Comparison of ENCODE assay signal across 19 cellular contexts in genomic region chr4:68416591-68416990, GRCh38. TPM values are rescaled to one million over a fixed set of nuclear protein-coding genes. Genes with fewer than 3 reads are reported as not detected.
DNase-seq lines count a peak whose midpoint lies in the region; ATAC-seq and TF ChIP-seq lines count a peak whose summit lies in the region.
"Had no signal": no experiment of that assay in that cellular context is flagged by ENCODE, and none has a peak within 500 bp of the region (broad histone marks: within the 10 kb centered on the region; RNA-seq: fewer than 3 reads in every experiment).

No MANE protein-coding gene starts in this region.

- WGBS in GM23248 (ENCODE audit: low coverage in 1 of 2, low lambda C conversion rate in 2 of 2, missing lambda C conversion rate in 2 of 2), 2 experiments = 55 to 60% methylated on average over 3 of the region's 3 CpGs

- peaks cover 0 to 8% (median under 1%) of the 10 kb centered on the region in 9 donors for H3K9me3 Mint-ChIP-seq in naive thymus-derived CD8-positive, alpha-beta T cell

- no peak overlapping the region for H3K27ac Mint-ChIP-seq in naive thymus-derived CD8-positive, alpha-beta T cell

- H3K27me3 Mint-ChIP-seq in naive thymus-derived CD8-positive, alpha-beta T cell = peaks cover 0 to 2% (median 0%) of the 10 kb centered on the region in 5 donors

- CTCF ChIA-PET in RWPE1 (lab: Yijun Ruan, JAX) = no interaction called here

- in situ Hi-C loops in GM23248 (cut with MboI) = no loop called here

- TF ChIP-seq CTCF in RWPE1 (conservative IDR thresholded peaks at IDR 0.05; ENCODE audit: low read depth) = no peak

- peaks cover 0 to under 1% (median 0%) of the 10 kb centered on the region in 3 donors for H3K36me3 Mint-ChIP-seq in naive thymus-derived CD8-positive, alpha-beta T cell

- no peak overlapping the region for H2AFZ ChIP-seq in GM23248

- POLR2A ChIA-PET in RWPE1 (lab: Yijun Ruan, JAX; ENCODE audit: low non-redundant PET) = no interaction called here
- POLR2A ChIA-PET in naive thymus-derived CD8-positive, alpha-beta T cell (lab: Charles Lee) = no interaction called here

- no peaks in the 10 kb centered on the region for H3K4me1 Mint-ChIP-seq in naive thymus-derived CD8-positive, alpha-beta T cell

- H3K4me3 ChIP-seq in GM23248 = no peak overlapping the region
- H3K4me3 ChIP-seq: A549 had no signal

- no peaks in the 10 kb centered on the region for H3K36me3 ChIP-seq in GM23248 (ENCODE audit: low read depth)

- ATAC-seq in HG02885 (IDR thresholded peaks at IDR 0.05; ENCODE audit: poor library complexity, unreplicated experiment) (no peak), HG02763 (IDR thresholded peaks at IDR 0.05; ENCODE audit: unreplicated experiment) (no peak)
- ATAC-seq in naive thymus-derived CD8-positive, alpha-beta T cell = no peak
- ATAC-seq: A549 had no signal

- H3K4me3 Mint-ChIP-seq in naive thymus-derived CD8-positive, alpha-beta T cell = no peak overlapping the region
- H3K4me3 Mint-ChIP-seq: H9 had no signal

- no peaks in the 10 kb centered on the region for H3K9me2 ChIP-seq in GM23248 (ENCODE audit: insufficient read depth)
- H3K9me2 ChIP-seq: SK-N-SH had no signal

- no peaks in the 10 kb centered on the region for H4K20me1 ChIP-seq in GM23248 (ENCODE audit: insufficient read depth)

- H3K9me3 ChIP-seq in GM23248 (ENCODE audit: low read depth) = no peaks in the 10 kb centered on the region
- H3K9me3 ChIP-seq: A549, SK-N-SH had no signal

- H3K4me1 ChIP-seq in GM23248 (ENCODE audit: insufficient read depth) = no peaks in the 10 kb centered on the region
- H3K4me1 ChIP-seq: A549 had no signal

- no peak overlapping the region for H3K9ac ChIP-seq in GM23248
- H3K9ac ChIP-seq: SK-N-SH had no signal

- no peak overlapping the region for H3K27ac ChIP-seq in GM23248
- H3K27ac ChIP-seq in RWPE1 = no peak overlapping the region
- peak overlapping the region; percentile 59 for H3K27ac ChIP-seq in epithelial cell of prostate
- H3K27ac ChIP-seq: A549, C4-2B had no signal

- H3K79me2 ChIP-seq in GM23248 (ENCODE audit: insufficient read depth) = no peaks in the 10 kb centered on the region

- H3K4me2 ChIP-seq in GM23248 (ENCODE audit: unreplicated experiment) = no peak overlapping the region
- H3K4me2 ChIP-seq: A549, SK-N-SH had no signal

- peak; percentile 14 for DNase-seq in GM23248
- peak; percentile 59 for DNase-seq in RWPE1 (ENCODE audit: low spot score)
- DNase-seq in epithelial cell of prostate (ENCODE audit: low read depth, low spot score) = peak; percentile 45
- DNase-seq in renal cortical epithelial cell (ENCODE audit: low read depth) = peak; percentile 11
- DNase-seq in kidney tubule cell (ENCODE audit: low spot score) = no peak
- DNase-seq in naive thymus-derived CD8-positive, alpha-beta T cell = no peak
- DNase-seq: DMS 273 treated with DMSO at 0.1 percent for 48 hours, GF-D8, H9, NCI-H1436, NCI-H2029, NCI-H510A treated with DMSO at 0.1 percent for 48 hours, NCI-H82, Right ventricle myocardium superior, SK-N-SH had no signal

- no peaks in the 10 kb centered on the region for H3K27me3 ChIP-seq in GM23248 (replicated peaks; ENCODE audit: insufficient read depth)

- no peaks in the 10 kb centered on the region for H3F3A ChIP-seq in GM23248 (ENCODE audit: insufficient read depth)

RNA-seq across cellular contexts. Expression of gene TMPRSS11E, which starts 30.7 kb away (rescaled TPM):
- total RNA-seq in GM23248 (2014; rRNA removed; shearing (Covaris generic)) = not detected in 2 replicates
- polyA plus RNA-seq in GM23248 (2016; fragmentation: Nextera tagmentation; extraction: Ambion mirVana) = not detected in 2 replicates
- 2.4 TPM in 1 of 2 replicates, not detected in the other for total RNA-seq in renal cortical epithelial cell
- not detected for total RNA-seq in naive thymus-derived CD8-positive, alpha-beta T cell
- under 1 TPM in 1 of 3 donors, not detected in 2; 0.40 TPM for polyA plus RNA-seq in naive thymus-derived CD8-positive, alpha-beta T cell
- total RNA-seq: Right ventricle myocardium superior had no signal
- polyA plus RNA-seq: A549, SK-N-SH had no signal

Comparison
In these comparisons a context has a peak if more than half of its experiments do, and no peak if none do; other contexts are left out.
1. DNase-seq: peak in GM23248 (single experiment), RWPE1 (single experiment), epithelial cell of prostate (single experiment) and renal cortical epithelial cell (single experiment); none in kidney tubule cell (single experiment) and naive thymus-derived CD8-positive, alpha-beta T cell (0 of 10).